1 cellular context compared by ENCODE assay signal in genomic region chr17:72425796-72426173, GRCh38.
TF ChIP-seq lines count a peak whose summit lies in the region.

No MANE protein-coding gene starts in this region.

TF ChIP-seq in GM12878, 131 proteins besides CTCF, POLR2A, EP300 and RAD21 (continued from another document and continues in another):
- TF ChIP-seq PBX3 (IDR thresholded peaks at IDR 0.05; ENCODE audit: insufficient replicate concordance, low read depth, low read length) (no peak), SIN3A (IDR thresholded peaks at IDR 0.05; ENCODE audit: low read depth, low read length) (no peak), EGR1 (IDR thresholded peaks at IDR 0.05; ENCODE audit: borderline replicate concordance in 1 of 2, low read depth in 2 of 2, low read length in 2 of 2) (no peak), JUNB (IDR thresholded peaks at IDR 0.05) (no peak), CBX3 (IDR thresholded peaks at IDR 0.05; ENCODE audit: borderline replicate concordance, low read depth) (no peak), ZBED1 (IDR thresholded peaks at IDR 0.05; ENCODE audit: borderline replicate concordance) (no peak), TCF3 (IDR thresholded peaks at IDR 0.05; ENCODE audit: borderline replicate concordance, insufficient read depth, low read depth, low read length) (no peak), MLLT1 (IDR thresholded peaks at IDR 0.05) (0 out of 2 replicates have a peak, but pooled peaks have one; percentile 46), GATAD2B (conservative IDR thresholded peaks at IDR 0.05; ENCODE audit: low read depth) (no peak), BMI1 (IDR thresholded peaks at IDR 0.05; ENCODE audit: borderline replicate concordance) (peak; percentile 11; the same call in 1 of the 2 replicates), HCFC1 (IDR thresholded peaks at IDR 0.05; ENCODE audit: low read length) (no peak), FOXK2 (IDR thresholded peaks at IDR 0.05) (no peak), MYB (IDR thresholded peaks at IDR 0.05; ENCODE audit: borderline replicate concordance, low read depth, low read length) (no peak), SP1 (IDR thresholded peaks at IDR 0.05; ENCODE audit: low read depth, low read length) (no peak), MTA2 (IDR thresholded peaks at IDR 0.05; ENCODE audit: low read depth) (no peak), E2F8 (IDR thresholded peaks at IDR 0.05; ENCODE audit: low read depth, partially characterized antibody) (no peak), EZH2 (IDR thresholded peaks at IDR 0.05; ENCODE audit: borderline replicate concordance, control insufficient read depth, low read depth, low read length) (no peak), NFXL1 (IDR thresholded peaks at IDR 0.05; ENCODE audit: borderline replicate concordance) (no peak), PML (IDR thresholded peaks at IDR 0.05; ENCODE audit: low read length) (no peak), SUZ12 (IDR thresholded peaks at IDR 0.05; ENCODE audit: unreplicated experiment) (no peak), SRF (IDR thresholded peaks at IDR 0.05; ENCODE audit: low read depth in 2 of 2, low read length in 2 of 2) (no peak), PKNOX1 (IDR thresholded peaks at IDR 0.05) (no peak), TAF1 (IDR thresholded peaks at IDR 0.05; ENCODE audit: borderline replicate concordance, low read depth, low read length) (no peak), NBN (IDR thresholded peaks at IDR 0.05) (no peak), MTA3 (IDR thresholded peaks at IDR 0.05; ENCODE audit: borderline replicate concordance, low read length) (no peak), RAD51 (IDR thresholded peaks at IDR 0.05) (no peak), SREBF2 (IDR thresholded peaks at IDR 0.05; ENCODE audit: low read length) (no peak), WRNIP1 (IDR thresholded peaks at IDR 0.05; ENCODE audit: borderline replicate concordance, low read depth, low read length) (0 out of 2 replicates have a peak, but pooled peaks have one; percentile 57), FOXM1 (IDR thresholded peaks at IDR 0.05; ENCODE audit: low read depth, low read length) (no peak), IRF5 (IDR thresholded peaks at IDR 0.05; ENCODE audit: borderline replicate concordance) (no peak), SMC3 (IDR thresholded peaks at IDR 0.05; ENCODE audit: borderline replicate concordance, low read length) (no peak), DPF2 (IDR thresholded peaks at IDR 0.05) (peak; percentile 61), KDM1A (IDR thresholded peaks at IDR 0.05; ENCODE audit: borderline replicate concordance) (no peak), NFIC (IDR thresholded peaks at IDR 0.05; ENCODE audit: low read depth, low read length) (no peak), BRCA1 (IDR thresholded peaks at IDR 0.05; ENCODE audit: low read depth, low read length) (no peak), SIX5 (IDR thresholded peaks at IDR 0.05; ENCODE audit: low read depth, low read length, severe bottlenecking) (no peak), MXI1 (IDR thresholded peaks at IDR 0.05; ENCODE audit: low read depth, low read length) (0 out of 2 replicates have a peak, but pooled peaks have one; percentile 26), MYC (IDR thresholded peaks at IDR 0.05; ENCODE audit: insufficient read depth, insufficient read length, insufficient replicate concordance, low read length, severe bottlenecking) (no peak), SPI1 (IDR thresholded peaks at IDR 0.05; ENCODE audit: borderline replicate concordance, insufficient read depth, low read depth, low read length) (no peak), NR2C1 (IDR thresholded peaks at IDR 0.05) (no peak), ETV6 (conservative IDR thresholded peaks at IDR 0.05 in 1 of 2, IDR thresholded peaks at IDR 0.05 in 1 of 2; ENCODE audit: borderline replicate concordance in 1 of 2, low read depth in 1 of 2) (no peak), SMAD1 (IDR thresholded peaks at IDR 0.05; ENCODE audit: low read depth, partially characterized antibody) (no peak), ZNF384 (IDR thresholded peaks at IDR 0.05; ENCODE audit: borderline replicate concordance, low read depth, low read length) (no peak), EED (IDR thresholded peaks at IDR 0.05; ENCODE audit: low read depth) (no peak), IKZF1 (conservative IDR thresholded peaks at IDR 0.05) (0 out of 2 replicates have a peak, but pooled peaks have one; percentile 7), ZSCAN29 (IDR thresholded peaks at IDR 0.05) (no peak)
- TF ChIP-seq, protein P1, sequence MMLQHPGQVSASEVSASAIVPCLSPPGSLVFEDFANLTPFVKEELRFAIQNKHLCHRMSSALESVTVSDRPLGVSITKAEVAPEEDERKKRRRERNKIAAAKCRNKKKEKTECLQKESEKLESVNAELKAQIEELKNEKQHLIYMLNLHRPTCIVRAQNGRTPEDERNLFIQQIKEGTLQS (IDR thresholded peaks at IDR 0.05; ENCODE audit: borderline replicate concordance, extremely low read depth, low read depth, low read length) = no peak
- TF ChIP-seq, protein P2, sequence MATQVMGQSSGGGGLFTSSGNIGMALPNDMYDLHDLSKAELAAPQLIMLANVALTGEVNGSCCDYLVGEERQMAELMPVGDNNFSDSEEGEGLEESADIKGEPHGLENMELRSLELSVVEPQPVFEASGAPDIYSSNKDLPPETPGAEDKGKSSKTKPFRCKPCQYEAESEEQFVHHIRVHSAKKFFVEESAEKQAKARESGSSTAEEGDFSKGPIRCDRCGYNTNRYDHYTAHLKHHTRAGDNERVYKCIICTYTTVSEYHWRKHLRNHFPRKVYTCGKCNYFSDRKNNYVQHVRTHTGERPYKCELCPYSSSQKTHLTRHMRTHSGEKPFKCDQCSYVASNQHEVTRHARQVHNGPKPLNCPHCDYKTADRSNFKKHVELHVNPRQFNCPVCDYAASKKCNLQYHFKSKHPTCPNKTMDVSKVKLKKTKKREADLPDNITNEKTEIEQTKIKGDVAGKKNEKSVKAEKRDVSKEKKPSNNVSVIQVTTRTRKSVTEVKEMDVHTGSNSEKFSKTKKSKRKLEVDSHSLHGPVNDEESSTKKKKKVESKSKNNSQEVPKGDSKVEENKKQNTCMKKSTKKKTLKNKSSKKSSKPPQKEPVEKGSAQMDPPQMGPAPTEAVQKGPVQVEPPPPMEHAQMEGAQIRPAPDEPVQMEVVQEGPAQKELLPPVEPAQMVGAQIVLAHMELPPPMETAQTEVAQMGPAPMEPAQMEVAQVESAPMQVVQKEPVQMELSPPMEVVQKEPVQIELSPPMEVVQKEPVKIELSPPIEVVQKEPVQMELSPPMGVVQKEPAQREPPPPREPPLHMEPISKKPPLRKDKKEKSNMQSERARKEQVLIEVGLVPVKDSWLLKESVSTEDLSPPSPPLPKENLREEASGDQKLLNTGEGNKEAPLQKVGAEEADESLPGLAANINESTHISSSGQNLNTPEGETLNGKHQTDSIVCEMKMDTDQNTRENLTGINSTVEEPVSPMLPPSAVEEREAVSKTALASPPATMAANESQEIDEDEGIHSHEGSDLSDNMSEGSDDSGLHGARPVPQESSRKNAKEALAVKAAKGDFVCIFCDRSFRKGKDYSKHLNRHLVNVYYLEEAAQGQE (IDR thresholded peaks at IDR 0.05; ENCODE audit: low read depth, low read length) = no peak
- TF ChIP-seq, protein P3, sequence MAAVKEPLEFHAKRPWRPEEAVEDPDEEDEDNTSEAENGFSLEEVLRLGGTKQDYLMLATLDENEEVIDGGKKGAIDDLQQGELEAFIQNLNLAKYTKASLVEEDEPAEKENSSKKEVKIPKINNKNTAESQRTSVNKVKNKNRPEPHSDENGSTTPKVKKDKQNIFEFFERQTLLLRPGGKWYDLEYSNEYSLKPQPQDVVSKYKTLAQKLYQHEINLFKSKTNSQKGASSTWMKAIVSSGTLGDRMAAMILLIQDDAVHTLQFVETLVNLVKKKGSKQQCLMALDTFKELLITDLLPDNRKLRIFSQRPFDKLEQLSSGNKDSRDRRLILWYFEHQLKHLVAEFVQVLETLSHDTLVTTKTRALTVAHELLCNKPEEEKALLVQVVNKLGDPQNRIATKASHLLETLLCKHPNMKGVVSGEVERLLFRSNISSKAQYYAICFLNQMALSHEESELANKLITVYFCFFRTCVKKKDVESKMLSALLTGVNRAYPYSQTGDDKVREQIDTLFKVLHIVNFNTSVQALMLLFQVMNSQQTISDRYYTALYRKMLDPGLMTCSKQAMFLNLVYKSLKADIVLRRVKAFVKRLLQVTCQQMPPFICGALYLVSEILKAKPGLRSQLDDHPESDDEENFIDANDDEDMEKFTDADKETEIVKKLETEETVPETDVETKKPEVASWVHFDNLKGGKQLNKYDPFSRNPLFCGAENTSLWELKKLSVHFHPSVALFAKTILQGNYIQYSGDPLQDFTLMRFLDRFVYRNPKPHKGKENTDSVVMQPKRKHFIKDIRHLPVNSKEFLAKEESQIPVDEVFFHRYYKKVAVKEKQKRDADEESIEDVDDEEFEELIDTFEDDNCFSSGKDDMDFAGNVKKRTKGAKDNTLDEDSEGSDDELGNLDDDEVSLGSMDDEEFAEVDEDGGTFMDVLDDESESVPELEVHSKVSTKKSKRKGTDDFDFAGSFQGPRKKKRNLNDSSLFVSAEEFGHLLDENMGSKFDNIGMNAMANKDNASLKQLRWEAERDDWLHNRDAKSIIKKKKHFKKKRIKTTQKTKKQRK (IDR thresholded peaks at IDR 0.05; ENCODE audit: low read depth, low read length) = no peak
- TF ChIP-seq, protein P4, sequence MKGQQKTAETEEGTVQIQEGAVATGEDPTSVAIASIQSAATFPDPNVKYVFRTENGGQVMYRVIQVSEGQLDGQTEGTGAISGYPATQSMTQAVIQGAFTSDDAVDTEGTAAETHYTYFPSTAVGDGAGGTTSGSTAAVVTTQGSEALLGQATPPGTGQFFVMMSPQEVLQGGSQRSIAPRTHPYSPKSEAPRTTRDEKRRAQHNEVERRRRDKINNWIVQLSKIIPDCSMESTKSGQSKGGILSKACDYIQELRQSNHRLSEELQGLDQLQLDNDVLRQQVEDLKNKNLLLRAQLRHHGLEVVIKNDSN (IDR thresholded peaks at IDR 0.05; ENCODE audit: borderline replicate concordance, extremely low read length, insufficient read depth, low read depth, low read length) = no peak
